In the genomic region with DNA sequence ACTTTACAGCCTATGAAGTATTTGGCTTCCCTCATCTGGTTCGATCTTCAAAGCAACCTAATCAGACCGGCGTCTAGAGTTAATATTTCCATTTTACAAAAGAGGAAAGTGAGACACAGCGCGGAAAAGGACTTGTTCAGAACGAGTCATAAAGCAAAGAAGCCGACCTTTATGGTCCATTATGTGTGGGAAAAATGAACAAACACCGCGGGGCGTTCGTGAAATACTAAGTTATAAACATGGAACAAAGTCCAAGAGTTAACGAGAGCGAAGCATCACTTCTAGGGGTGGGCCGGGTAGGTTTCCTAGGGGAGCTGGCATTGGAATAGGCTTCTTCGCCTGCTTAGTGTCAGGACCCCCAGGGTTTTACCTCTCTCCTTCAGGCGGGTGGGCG, we compare ENCODE assay signal across 9 cellular contexts. TPM values are rescaled to one million over a fixed set of nuclear protein-coding genes. Genes with fewer than 3 reads are reported as not detected.
DNase-seq lines count a peak whose midpoint lies in the region; ATAC-seq, FAIRE-seq and TF ChIP-seq lines count a peak whose summit lies in the region.
"Had no signal": no experiment of that assay in that cellular context is flagged by ENCODE, and none has a peak within 500 bp of the region (broad histone marks: within the 10 kb centered on the region; RNA-seq: fewer than 3 reads in every experiment).

No MANE protein-coding gene starts in this region.

- H3K4me1 Mint-ChIP-seq in activated CD8-positive, alpha-beta T cell treated with anti-CD3 and anti-CD28 coated beads, Interleukin-2, amount 10 ng/mL, durations not matched to agents 7 days and 5 days (ENCODE audit: low read depth): peaks cover 15% of the 10 kb centered on the region
- H3K4me1 Mint-ChIP-seq in stimulated activated effector memory CD8-positive, alpha-beta T cell treated with anti-CD3 and anti-CD28 coated beads, Interleukin-12 subunit alpha, Interleukin-12 subunit beta, amount 100 ng/mL, for 72 hours: peaks cover 20% of the 10 kb centered on the region

- H3K27ac Mint-ChIP-seq in activated CD8-positive, alpha-beta T cell treated with anti-CD3 and anti-CD28 coated beads, Interleukin-2, amount 10 ng/mL, durations not matched to agents 7 days and 5 days: peak overlapping the region; percentile 83
- H3K27ac Mint-ChIP-seq in stimulated activated effector memory CD8-positive, alpha-beta T cell treated with anti-CD3 and anti-CD28 coated beads, Interleukin-12 subunit alpha, Interleukin-12 subunit beta, amount 100 ng/mL, for 72 hours: peak overlapping the region; percentile 70

- H3K27ac ChIP-seq in left ventricle myocardium inferior (replicated peaks): peak overlapping the region; percentile 72

- ATAC-seq in left cardiac atrium: no peak
- no peak for ATAC-seq in activated CD8-positive, alpha-beta T cell treated with anti-CD3 and anti-CD28 coated beads, Interleukin-2, amount 10 ng/mL, durations not matched to agents 7 days and 5 days
- no peak for ATAC-seq in stimulated activated effector memory CD8-positive, alpha-beta T cell treated with anti-CD3 and anti-CD28 coated beads, Interleukin-12 subunit alpha, Interleukin-12 subunit beta, amount 100 ng/mL, for 72 hours
- ATAC-seq in HG03571 (IDR thresholded peaks at IDR 0.05; ENCODE audit: unreplicated experiment): no peak

- H3K36me3 Mint-ChIP-seq in activated CD8-positive, alpha-beta T cell treated with anti-CD3 and anti-CD28 coated beads, Interleukin-2, amount 10 ng/mL, durations not matched to agents 7 days and 5 days (ENCODE audit: low read depth): peaks cover 9% of the 10 kb centered on the region
- H3K36me3 Mint-ChIP-seq in stimulated activated effector memory CD8-positive, alpha-beta T cell treated with anti-CD3 and anti-CD28 coated beads, Interleukin-12 subunit alpha, Interleukin-12 subunit beta, amount 100 ng/mL, for 72 hours: peaks cover 16% of the 10 kb centered on the region

- DNase-seq in left ventricle myocardium inferior (no peak), left cardiac atrium (no peak), pons (ENCODE audit: low spot score) (no peak), urothelium cell line (ENCODE audit: low spot score) (no peak)
- no peak for DNase-seq in activated CD8-positive, alpha-beta T cell treated with anti-CD3 and anti-CD28 coated beads, Interleukin-2, amount 10 ng/mL, durations not matched to agents 7 days and 5 days
- no peak for DNase-seq in stimulated activated effector memory CD8-positive, alpha-beta T cell treated with anti-CD3 and anti-CD28 coated beads, Interleukin-12 subunit alpha, Interleukin-12 subunit beta, amount 100 ng/mL, for 72 hours (ENCODE audit: low spot score in 2 of 2)

- peaks cover 3% of the 10 kb centered on the region for H3K27me3 Mint-ChIP-seq in activated CD8-positive, alpha-beta T cell treated with anti-CD3 and anti-CD28 coated beads, Interleukin-2, amount 10 ng/mL, durations not matched to agents 7 days and 5 days (ENCODE audit: low read depth)

- no peaks in the 10 kb centered on the region for H3K27me3 ChIP-seq in left ventricle myocardium inferior (ENCODE audit: low read depth)
- H3K27me3 ChIP-seq in iPS-15b (ENCODE audit: control insufficient read depth, insufficient read depth, low read length): peaks cover 18% of the 10 kb centered on the region

- POLR2A ChIA-PET in activated CD8-positive, alpha-beta T cell treated with anti-CD3 and anti-CD28 coated beads, Interleukin-2, amount 10 ng/mL, durations not matched to agents 7 days and 5 days (lab: Charles Lee): interaction anchor here (0.6 to 0.8 kb wide), 2 partner anchors 32 to 34 kb away, joined by 3 read pairs; no protein-coding TSS in a partner anchor

- no peaks in the 10 kb centered on the region for H3K9me3 Mint-ChIP-seq in activated CD8-positive, alpha-beta T cell treated with anti-CD3 and anti-CD28 coated beads, Interleukin-2, amount 10 ng/mL, durations not matched to agents 7 days and 5 days (ENCODE audit: insufficient read depth)
- H3K9me3 Mint-ChIP-seq in stimulated activated effector memory CD8-positive, alpha-beta T cell treated with anti-CD3 and anti-CD28 coated beads, Interleukin-12 subunit alpha, Interleukin-12 subunit beta, amount 100 ng/mL, for 72 hours: no peaks in the 10 kb centered on the region

- TF ChIP-seq CTCF in left ventricle myocardium inferior (IDR thresholded peaks at IDR 0.05; ENCODE audit: borderline replicate concordance): no peak

- H3K4me3 ChIP-seq in left ventricle myocardium inferior (peak overlapping the region; percentile 95), iPS-15b (ENCODE audit: low read depth, low read length) (peak overlapping the region; percentile 82)

- peaks cover 22% of the 10 kb centered on the region for H3K36me3 ChIP-seq in left ventricle myocardium inferior
- no peaks in the 10 kb centered on the region for H3K36me3 ChIP-seq in iPS-15b (ENCODE audit: control insufficient read depth, insufficient read depth, low read length)

- intact Hi-C loops in left ventricle myocardium inferior (cut with micrococcal nuclease): no loop called here
- intact Hi-C loops in left cardiac atrium (cut with DNase I): no loop called here

- FAIRE-seq in urothelium cell line (lab: Jason Lieb, UNC): no peak
- FAIRE-seq: colon had no signal

- no peaks in the 10 kb centered on the region for H3K9me3 ChIP-seq in left ventricle myocardium inferior (replicated peaks)
- H3K9me3 ChIP-seq in iPS-15b (ENCODE audit: control insufficient read depth, insufficient read depth, low read length): no peaks in the 10 kb centered on the region

- peak overlapping the region; percentile 90 for H3K4me3 Mint-ChIP-seq in activated CD8-positive, alpha-beta T cell treated with anti-CD3 and anti-CD28 coated beads, Interleukin-2, amount 10 ng/mL, durations not matched to agents 7 days and 5 days
- H3K4me3 Mint-ChIP-seq in stimulated activated effector memory CD8-positive, alpha-beta T cell treated with anti-CD3 and anti-CD28 coated beads, Interleukin-12 subunit alpha, Interleukin-12 subunit beta, amount 100 ng/mL, for 72 hours: peak overlapping the region; percentile 86

- H3K4me1 ChIP-seq in left ventricle myocardium inferior (peaks cover 25% of the 10 kb centered on the region), iPS-15b (ENCODE audit: control insufficient read depth, insufficient read depth, low read length) (peaks cover 10% of the 10 kb centered on the region)

- CTCF ChIA-PET in activated CD8-positive, alpha-beta T cell treated with anti-CD3 and anti-CD28 coated beads, Interleukin-2, amount 10 ng/mL, durations not matched to agents 7 days and 5 days (lab: Charles Lee): interaction anchor here (1.7 to 3.3 kb wide), 3 partner anchors 17 to 88 kb away, joined by 11 to 31 read pairs (median 15); a partner anchor contains a TSS

- H3K9ac ChIP-seq in iPS-15b (ENCODE audit: low read depth, low read length): no peak overlapping the region

RNA-seq across cellular contexts. Expression of a gene that starts 0.6 kb away (rescaled TPM):
- total RNA-seq in left ventricle myocardium inferior: 2.7 TPM
- 1 to 10 TPM; 3.8 to 5.6 TPM for total RNA-seq in left cardiac atrium
- 1 to 10 TPM; 7.0 to 7.6 TPM for total RNA-seq in activated CD8-positive, alpha-beta T cell treated with anti-CD3 and anti-CD28 coated beads, Interleukin-2, amount 10 ng/mL, durations not matched to agents 7 days and 5 days

RNA-seq across cellular contexts. Expression of a gene that starts 27.6 kb away (rescaled TPM):
- total RNA-seq in left ventricle myocardium inferior (22.2 TPM), left cardiac atrium (10 to 100 TPM in 1 of 2 donors, 1 to 10 TPM in 1; 4.9 to 11.6 TPM)
- under 1 TPM; 0.42 to 0.55 TPM for total RNA-seq in activated CD8-positive, alpha-beta T cell treated with anti-CD3 and anti-CD28 coated beads, Interleukin-2, amount 10 ng/mL, durations not matched to agents 7 days and 5 days

RNA-seq across cellular contexts. Expression of a gene that starts 31.5 kb away (rescaled TPM):
- total RNA-seq in left ventricle myocardium inferior (3.8 TPM), left cardiac atrium (1 to 10 TPM; 2.3 to 5.3 TPM)
- 1 to 10 TPM; 1.8 to 1.9 TPM for total RNA-seq in activated CD8-positive, alpha-beta T cell treated with anti-CD3 and anti-CD28 coated beads, Interleukin-2, amount 10 ng/mL, durations not matched to agents 7 days and 5 days
